In the genomic region with DNA sequence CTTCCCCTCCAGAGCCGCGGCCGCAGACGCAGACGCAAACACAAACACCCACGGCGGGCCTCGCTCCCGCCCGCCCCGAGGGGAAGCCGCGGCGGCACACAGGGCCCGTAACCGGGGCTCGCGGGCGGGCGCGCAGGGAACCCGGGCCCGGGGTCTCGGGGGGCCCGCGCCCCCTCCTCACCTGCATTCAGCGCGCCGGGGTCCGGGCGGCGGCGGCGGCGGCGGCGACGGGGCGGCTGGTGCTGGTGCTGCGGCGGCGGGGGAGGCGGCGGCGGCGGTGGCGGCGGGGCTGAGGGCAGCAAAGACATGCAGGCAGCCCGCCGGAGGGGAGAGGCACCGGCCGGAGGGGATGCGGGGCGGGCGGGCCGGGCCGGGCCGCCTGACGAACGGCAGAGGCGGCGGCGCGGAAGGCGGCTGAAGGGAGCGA, we compare ENCODE assay signal across 8 cellular contexts. TPM values are rescaled to one million over a fixed set of nuclear protein-coding genes. Genes with fewer than 3 reads are reported as not detected.
DNase-seq lines count a peak whose midpoint lies in the region; ATAC-seq lines count a peak whose summit lies in the region.

No MANE protein-coding gene starts in this region.

- peak overlapping the region; percentile 67 for H3K18ac ChIP-seq in trophoblast cell (ENCODE audit: low read length)

- H3K27ac ChIP-seq in trophoblast cell (ENCODE audit: low read depth, low read length): peak overlapping the region; percentile 88

- H2AK5ac ChIP-seq in trophoblast cell (ENCODE audit: low read length): no peak overlapping the region

- H3K27ac Mint-ChIP-seq in activated T-cell treated with anti-CD3 and anti-CD28 coated beads, Interleukin-2, amount 50 U/mL, for 24 hours: peak overlapping the region; percentile 98

- H3K9me3 Mint-ChIP-seq in activated T-cell treated with anti-CD3 and anti-CD28 coated beads, Interleukin-2, amount 50 U/mL, for 24 hours: no peaks in the 10 kb centered on the region

- peak overlapping the region; percentile 88 for H3K4me3 ChIP-seq in trophoblast cell (ENCODE audit: low read depth, low read length)

- peaks cover 17% of the 10 kb centered on the region for H3K79me1 ChIP-seq in trophoblast cell (ENCODE audit: low read length)

- H3K27me3 ChIP-seq in trophoblast cell (ENCODE audit: insufficient read depth, low read length): no peaks in the 10 kb centered on the region

- H3K79me2 ChIP-seq in trophoblast cell (ENCODE audit: control insufficient read depth, insufficient read depth, low read length, poor library complexity): peaks cover 8% of the 10 kb centered on the region

- DNase-seq in activated naive CD4-positive, alpha-beta T cell (lab: John Stamatoyannopoulos, UW): peak in 3 of 4 experiments; percentile 43 to 67 (median 44)
- no peak for DNase-seq in activated naive CD4-positive, alpha-beta T cell treated with Interleukin-2 at 50 U/mL for 16 hours
- no peak for DNase-seq in activated T-cell treated with anti-CD3 and anti-CD28 coated beads, Interleukin-2, amount 50 U/mL, for 24 hours
- DNase-seq in Right ventricle myocardium inferior (ENCODE audit: missing footprints) (no peak), trophoblast cell (peak; percentile 50 to 63), EL (no peak), NCI-H2196 treated with DMSO at 0.1 percent for 48 hours (lab: John Stamatoyannopoulos, UW; ENCODE audit: unreplicated experiment) (no peak)

- no peak overlapping the region for H3K23ac ChIP-seq in trophoblast cell (ENCODE audit: low read length)

- H4K91ac ChIP-seq in trophoblast cell (ENCODE audit: low read depth, low read length): peak overlapping the region; percentile 53

- H3K9ac ChIP-seq in trophoblast cell (ENCODE audit: low read length): peak overlapping the region; percentile 79

- intact Hi-C loops in Right ventricle myocardium inferior (cut with DNase I): loop anchor here (5.0 kb wide), 1 partner anchor 87 kb away; no protein-coding TSS in a partner anchor

- peak overlapping the region; percentile 38 for H2AFZ ChIP-seq in trophoblast cell (ENCODE audit: insufficient read depth, low read length, poor library complexity)

- H3K4me2 ChIP-seq in trophoblast cell (ENCODE audit: low read length): peak overlapping the region; percentile 77

- H2BK12ac ChIP-seq in trophoblast cell (ENCODE audit: low read length): no peak overlapping the region

- H2BK5ac ChIP-seq in trophoblast cell (ENCODE audit: low read depth, low read length, poor library complexity): peak overlapping the region; percentile 62

- peaks cover 52% of the 10 kb centered on the region for H3K4me1 Mint-ChIP-seq in activated T-cell treated with anti-CD3 and anti-CD28 coated beads, Interleukin-2, amount 50 U/mL, for 24 hours (ENCODE audit: low read depth)

- H4K8ac ChIP-seq in trophoblast cell (ENCODE audit: low read depth, low read length): peak overlapping the region; percentile 87

- no peaks in the 10 kb centered on the region for H3K27me3 Mint-ChIP-seq in activated T-cell treated with anti-CD3 and anti-CD28 coated beads, Interleukin-2, amount 50 U/mL, for 24 hours

- WGBS in trophoblast cell (ENCODE audit: extremely low coverage, insufficient coverage, insufficient read length): no CpG with 5 or more reads among the region's 66 CpGs

- peak overlapping the region; percentile 82 for H3K14ac ChIP-seq in trophoblast cell (ENCODE audit: low read length)

- H3K9me3 ChIP-seq in trophoblast cell (ENCODE audit: insufficient read depth, low read depth, low read length): no peaks in the 10 kb centered on the region

- H3K4me3 Mint-ChIP-seq in activated T-cell treated with anti-CD3 and anti-CD28 coated beads, Interleukin-2, amount 50 U/mL, for 24 hours: peak overlapping the region; percentile 94

- no peaks in the 10 kb centered on the region for H3K36me3 ChIP-seq in trophoblast cell (ENCODE audit: control insufficient read depth in 1 of 2, insufficient read depth in 2 of 2, low read length in 2 of 2)

- peaks cover 32% of the 10 kb centered on the region for H3K36me3 Mint-ChIP-seq in activated T-cell treated with anti-CD3 and anti-CD28 coated beads, Interleukin-2, amount 50 U/mL, for 24 hours (ENCODE audit: low read depth)

- peak overlapping the region; percentile 79 for H2BK120ac ChIP-seq in trophoblast cell (ENCODE audit: insufficient read depth, low read length, poor library complexity)

- H3K4ac ChIP-seq in trophoblast cell (ENCODE audit: low read depth, low read length): peak overlapping the region; percentile 57

- ATAC-seq in HG03097 (IDR thresholded peaks at IDR 0.05; ENCODE audit: low FRiP score, unreplicated experiment) (peak; percentile 12), Right ventricle myocardium inferior (peak; percentile 13)

- H3K4me1 ChIP-seq in trophoblast cell (ENCODE audit: control insufficient read depth in 1 of 2, insufficient read depth in 2 of 2, low read length in 2 of 2): peaks cover 0 to 5% of the 10 kb centered on the region in 2 experiments

- H4K12ac ChIP-seq in trophoblast cell (ENCODE audit: low read depth, low read length): peak overlapping the region; percentile 5

RNA-seq across cellular contexts. Expression of a gene that starts 0.3 kb away (rescaled TPM):
- 26.3 TPM for total RNA-seq in Right ventricle myocardium inferior
- polyA plus RNA-seq in trophoblast cell (2013): 10.6 and 10.8 TPM in 2 replicates

RNA-seq across cellular contexts. Expression of a gene that starts 43.2 kb away (rescaled TPM):
- total RNA-seq in Right ventricle myocardium inferior: 47.9 TPM
- polyA plus RNA-seq in trophoblast cell (2013): 42.8 and 43.0 TPM in 2 replicates

Comparison
In these comparisons a context has a peak if more than half of its experiments do, and no peak if none do; other contexts are left out.
1. DNase-seq: peak in activated naive CD4-positive, alpha-beta T cell (3 of 4) and trophoblast cell (2 of 2); none in activated naive CD4-positive, alpha-beta T cell treated with Interleukin-2 at 50 U/mL for 16 hours (single experiment), activated T-cell treated with anti-CD3 and anti-CD28 coated beads, Interleukin-2, amount 50 U/mL, for 24 hours (single experiment), Right ventricle myocardium inferior (single experiment), EL (single experiment) and NCI-H2196 treated with DMSO at 0.1 percent for 48 hours (single experiment).